Comparison of ENCODE assay signal across 8 cellular contexts in genomic region chr12:104218506-104218905, GRCh38. TPM values are rescaled to one million over a fixed set of nuclear protein-coding genes. Genes with fewer than 3 reads are reported as not detected.
DNase-seq lines count a peak whose midpoint lies in the region; ATAC-seq and TF ChIP-seq lines count a peak whose summit lies in the region.
"Not testable (repeated sequence)": the region's sequence is repeated elsewhere in the genome, so short reads cannot be mapped to it uniquely, and the experiment has no call there.

No MANE protein-coding gene starts in this region.

- H3K27me3 ChIP-seq in RWPE2 (ENCODE audit: insufficient read depth, poor library complexity, severe bottlenecking); left ventricle myocardium inferior (ENCODE audit: low read depth); upper lobe of left lung: not testable (repeated sequence)

- H3K4me1 Mint-ChIP-seq in Calu3 (ENCODE audit: low read depth, unreplicated experiment) = peaks cover 62% of the 10 kb centered on the region
- peaks cover 24% of the 10 kb centered on the region for H3K4me1 Mint-ChIP-seq in chondrocyte (ENCODE audit: low read depth)
- H3K4me1 Mint-ChIP-seq in osteocyte (ENCODE audit: unreplicated experiment) = peaks cover 23% of the 10 kb centered on the region
- peaks cover 20% of the 10 kb centered on the region for H3K4me1 Mint-ChIP-seq in stimulated activated memory B cell treated with anti-CD40 and anti-IgM and Interleukin-4, amounts not matched to agents 10 μg/mL and 1 μg/mL and 100 μg/mL, for 72 hours

- ATAC-seq in RWPE2 (ENCODE audit: low read depth); activated naive CD4-positive, alpha-beta T cell treated with anti-CD3 and anti-CD28 coated beads, Interleukin-2, amount 50 U/mL, for 72 hours; stimulated activated memory B cell treated with anti-CD40 and anti-IgM and Interleukin-4, amounts not matched to agents 10 μg/mL and 1 μg/mL and 100 μg/mL, for 72 hours; upper lobe of left lung (ENCODE audit: low FRiP score in 2 of 2): not testable (repeated sequence)

- TF ChIP-seq EP300 in upper lobe of left lung (IDR thresholded peaks at IDR 0.05) = not testable (repeated sequence)

- peaks cover 17% of the 10 kb centered on the region for H3K4me1 ChIP-seq in RWPE2 (ENCODE audit: insufficient read depth, poor library complexity, severe bottlenecking)
- peaks cover 38% of the 10 kb centered on the region for H3K4me1 ChIP-seq in left ventricle myocardium inferior
- peaks cover 22 to 39% (median 33%) of the 10 kb centered on the region in 4 donors for H3K4me1 ChIP-seq in upper lobe of left lung

- H3K9me3 ChIP-seq in RWPE2 (ENCODE audit: severe bottlenecking); left ventricle myocardium inferior (replicated peaks); upper lobe of left lung: not testable (repeated sequence)

- DNase-seq in Calu3; RWPE2 (ENCODE audit: low spot score); activated naive CD4-positive, alpha-beta T cell treated with anti-CD3 and anti-CD28 coated beads, Interleukin-2, amount 50 U/mL, for 72 hours (ENCODE audit: low spot score in 2 of 2); chondrocyte (ENCODE audit: low spot score); left ventricle myocardium inferior; osteocyte (ENCODE audit: extremely low spot score, unreplicated experiment); upper lobe of left lung: not testable (repeated sequence)

- intact Hi-C loops in Calu3 (cut with micrococcal nuclease; ENCODE audit: unreplicated experiment); left ventricle myocardium inferior (cut with micrococcal nuclease): not testable (repeated sequence)

- H3K36me3 Mint-ChIP-seq in Calu3 (ENCODE audit: insufficient read depth, unreplicated experiment) = peaks cover 30% of the 10 kb centered on the region
- peaks cover 0 to 11% of the 10 kb centered on the region in 2 donors for H3K36me3 Mint-ChIP-seq in activated naive CD4-positive, alpha-beta T cell treated with anti-CD3 and anti-CD28 coated beads, Interleukin-2, amount 50 U/mL, for 72 hours
- H3K36me3 Mint-ChIP-seq in chondrocyte (ENCODE audit: low read depth); osteocyte (ENCODE audit: unreplicated experiment); stimulated activated memory B cell treated with anti-CD40 and anti-IgM and Interleukin-4, amounts not matched to agents 10 μg/mL and 1 μg/mL and 100 μg/mL, for 72 hours: not testable (repeated sequence)

- not testable (repeated sequence) for BruUV-seq in Calu3 (replicated peaks; lab: Mats Ljungman, UMichigan)

- not testable (repeated sequence) for H3K36me3 ChIP-seq in RWPE2 (ENCODE audit: low read depth); left ventricle myocardium inferior; upper lobe of left lung

- not testable (repeated sequence) for H3K4me3 ChIP-seq in RWPE2 (ENCODE audit: severe bottlenecking); left ventricle myocardium inferior; upper lobe of left lung

- TF ChIP-seq CTCF in Calu3 (IDR thresholded peaks at IDR 0.05; ENCODE audit: unreplicated experiment); RWPE2 (IDR thresholded peaks at IDR 0.05; ENCODE audit: poor library complexity, severe bottlenecking); chondrocyte (IDR thresholded peaks at IDR 0.05); left ventricle myocardium inferior (IDR thresholded peaks at IDR 0.05; ENCODE audit: borderline replicate concordance); osteocyte (IDR thresholded peaks at IDR 0.05); upper lobe of left lung (IDR thresholded peaks at IDR 0.05): not testable (repeated sequence)

- not testable (repeated sequence) for H3K27me3 Mint-ChIP-seq in Calu3 (ENCODE audit: unreplicated experiment); chondrocyte (ENCODE audit: low read depth); osteocyte (ENCODE audit: unreplicated experiment); stimulated activated memory B cell treated with anti-CD40 and anti-IgM and Interleukin-4, amounts not matched to agents 10 μg/mL and 1 μg/mL and 100 μg/mL, for 72 hours

- H3K27ac ChIP-seq in RWPE2 (ENCODE audit: poor library complexity, severe bottlenecking) (peak overlapping the region; percentile 97), left ventricle myocardium inferior (replicated peaks) (peak overlapping the region; percentile 88), upper lobe of left lung (peak overlapping the region; percentile 61 to 86 (median 84))

- WGBS in upper lobe of left lung, 2 donors = 97 to 98% methylated on average over 2 of the region's 2 CpGs

- H3K27ac Mint-ChIP-seq in Calu3 (ENCODE audit: unreplicated experiment) (peak overlapping the region; percentile 98), chondrocyte (ENCODE audit: unreplicated experiment) (peak overlapping the region; percentile 97), osteocyte (ENCODE audit: unreplicated experiment) (peak overlapping the region; percentile 95)
- peak overlapping the region; percentile 79 to 85 for H3K27ac Mint-ChIP-seq in activated naive CD4-positive, alpha-beta T cell treated with anti-CD3 and anti-CD28 coated beads, Interleukin-2, amount 50 U/mL, for 72 hours
- peak overlapping the region; percentile 71 for H3K27ac Mint-ChIP-seq in stimulated activated memory B cell treated with anti-CD40 and anti-IgM and Interleukin-4, amounts not matched to agents 10 μg/mL and 1 μg/mL and 100 μg/mL, for 72 hours

- CTCF ChIA-PET in Calu3 (lab: Charles Lee) = interaction anchor here (0.5 to 2.6 kb wide), 3 partner anchors 56 to 77 kb away, joined by 3 to 26 read pairs (median 3); no protein-coding TSS in a partner anchor

- not testable (repeated sequence) for TF ChIP-seq POLR2A in upper lobe of left lung (IDR thresholded peaks at IDR 0.05)

- H3K9me3 Mint-ChIP-seq in Calu3 (ENCODE audit: low read depth, unreplicated experiment); chondrocyte (ENCODE audit: low read depth); osteocyte (ENCODE audit: unreplicated experiment); stimulated activated memory B cell treated with anti-CD40 and anti-IgM and Interleukin-4, amounts not matched to agents 10 μg/mL and 1 μg/mL and 100 μg/mL, for 72 hours: not testable (repeated sequence)
- H3K9me3 Mint-ChIP-seq in activated naive CD4-positive, alpha-beta T cell treated with anti-CD3 and anti-CD28 coated beads, Interleukin-2, amount 50 U/mL, for 72 hours = peaks cover 0 to 10% of the 10 kb centered on the region in 2 donors

- not testable (repeated sequence) for H3K4me3 Mint-ChIP-seq in Calu3 (ENCODE audit: low read depth, unreplicated experiment); chondrocyte (ENCODE audit: unreplicated experiment); osteocyte (ENCODE audit: unreplicated experiment); stimulated activated memory B cell treated with anti-CD40 and anti-IgM and Interleukin-4, amounts not matched to agents 10 μg/mL and 1 μg/mL and 100 μg/mL, for 72 hours

RNA-seq across cellular contexts. Expression of gene TXNRD1, which starts 2.9 kb away (rescaled TPM):
- 262 and 269 TPM in 2 replicates for total RNA-seq in Calu3 (2022)
- 100 to 1,000 TPM in 1 of 2 donors, 10 to 100 TPM in 1; 86.4 to 160 TPM for total RNA-seq in activated naive CD4-positive, alpha-beta T cell treated with anti-CD3 and anti-CD28 coated beads, Interleukin-2, amount 50 U/mL, for 72 hours
- total RNA-seq in chondrocyte = 82.7 to 104 TPM (median 94.5 TPM) in 3 replicates
- 98.0 TPM for total RNA-seq in left ventricle myocardium inferior
- total RNA-seq in osteocyte = 88.6 and 100 TPM in 2 replicates
- 100 to 1,000 TPM; 124 to 381 (median 162) TPM for total RNA-seq in upper lobe of left lung
